In genomic region chr19:6613711-6614110, GRCh38 we compare ENCODE assay signal across 13 cellular contexts. TPM values are rescaled to one million over a fixed set of nuclear protein-coding genes. Genes with fewer than 3 reads are reported as not detected.
DNase-seq lines count a peak whose midpoint lies in the region; TF ChIP-seq lines count a peak whose summit lies in the region.
"Had no signal": no experiment of that assay in that cellular context is flagged by ENCODE, and none has a peak within 500 bp of the region (broad histone marks: within the 10 kb centered on the region; RNA-seq: fewer than 3 reads in every experiment).

No MANE protein-coding gene starts in this region.

- peaks cover 41% of the 10 kb centered on the region for H3K27me3 Mint-ChIP-seq in activated T-cell treated with anti-CD3 and anti-CD28 coated beads, Interleukin-2, amount 50 U/mL, for 24 hours
- H3K27me3 Mint-ChIP-seq in activated T-helper 1 cell treated with anti-CD3 and anti-CD28 coated beads, Interleukin-12 subunit alpha, Interleukin-12 subunit beta, Interleukin-2, Interleukin-4 antibody, amounts not matched to agents 30 ng/mL and 10 ng/mL and 1 ng/mL, durations not matched to agents 14 hours and 24 hours and 36 hours (ENCODE audit: insufficient read depth): peaks cover 25% of the 10 kb centered on the region
- H3K27me3 Mint-ChIP-seq in endothelial cell (ENCODE audit: unreplicated experiment): peaks cover 7% of the 10 kb centered on the region

- peaks cover 7% of the 10 kb centered on the region for H3K9me3 Mint-ChIP-seq in activated T-cell treated with anti-CD3 and anti-CD28 coated beads, Interleukin-2, amount 50 U/mL, for 24 hours
- peaks cover 14% of the 10 kb centered on the region for H3K9me3 Mint-ChIP-seq in activated T-helper 1 cell treated with anti-CD3 and anti-CD28 coated beads, Interleukin-12 subunit alpha, Interleukin-12 subunit beta, Interleukin-2, Interleukin-4 antibody, amounts not matched to agents 30 ng/mL and 10 ng/mL and 1 ng/mL, durations not matched to agents 14 hours and 24 hours and 36 hours
- peaks cover 32% of the 10 kb centered on the region for H3K9me3 Mint-ChIP-seq in endothelial cell (ENCODE audit: unreplicated experiment)

- TF ChIP-seq CTCF in endothelial cell (IDR thresholded peaks at IDR 0.05; ENCODE audit: unreplicated experiment): no peak

- peaks cover 45% of the 10 kb centered on the region for H3K4me1 Mint-ChIP-seq in activated T-cell treated with anti-CD3 and anti-CD28 coated beads, Interleukin-2, amount 50 U/mL, for 24 hours (ENCODE audit: low read depth)
- peaks cover 31% of the 10 kb centered on the region for H3K4me1 Mint-ChIP-seq in activated T-helper 1 cell treated with anti-CD3 and anti-CD28 coated beads, Interleukin-12 subunit alpha, Interleukin-12 subunit beta, Interleukin-2, Interleukin-4 antibody, amounts not matched to agents 30 ng/mL and 10 ng/mL and 1 ng/mL, durations not matched to agents 14 hours and 24 hours and 36 hours (ENCODE audit: low read depth)
- H3K4me1 Mint-ChIP-seq in endothelial cell (ENCODE audit: unreplicated experiment): no peaks in the 10 kb centered on the region

- intact Hi-C loops in activated T-helper 1 cell treated with anti-CD3 and anti-CD28 coated beads, Interleukin-12 subunit alpha, Interleukin-12 subunit beta, Interleukin-2, Interleukin-4 antibody, amounts not matched to agents 30 ng/mL and 10 ng/mL and 1 ng/mL, durations not matched to agents 14 hours and 24 hours and 36 hours (cut with micrococcal nuclease): loop anchor here (10.0 kb wide), 1 partner anchor 59 kb away; no protein-coding TSS in a partner anchor

- no peak overlapping the region for H3K4me3 Mint-ChIP-seq in activated T-cell treated with anti-CD3 and anti-CD28 coated beads, Interleukin-2, amount 50 U/mL, for 24 hours
- H3K4me3 Mint-ChIP-seq in activated T-helper 1 cell treated with anti-CD3 and anti-CD28 coated beads, Interleukin-12 subunit alpha, Interleukin-12 subunit beta, Interleukin-2, Interleukin-4 antibody, amounts not matched to agents 30 ng/mL and 10 ng/mL and 1 ng/mL, durations not matched to agents 14 hours and 24 hours and 36 hours: no peak overlapping the region
- no peak overlapping the region for H3K4me3 Mint-ChIP-seq in endothelial cell (ENCODE audit: unreplicated experiment)

- H3K27ac Mint-ChIP-seq in activated T-cell treated with anti-CD3 and anti-CD28 coated beads, Interleukin-2, amount 50 U/mL, for 24 hours: peak overlapping the region; percentile 37
- peak overlapping the region; percentile 49 for H3K27ac Mint-ChIP-seq in activated T-helper 1 cell treated with anti-CD3 and anti-CD28 coated beads, Interleukin-12 subunit alpha, Interleukin-12 subunit beta, Interleukin-2, Interleukin-4 antibody, amounts not matched to agents 30 ng/mL and 10 ng/mL and 1 ng/mL, durations not matched to agents 14 hours and 24 hours and 36 hours
- no peak overlapping the region for H3K27ac Mint-ChIP-seq in endothelial cell (ENCODE audit: unreplicated experiment)

- H3K36me3 Mint-ChIP-seq in activated T-cell treated with anti-CD3 and anti-CD28 coated beads, Interleukin-2, amount 50 U/mL, for 24 hours (ENCODE audit: low read depth): no peaks in the 10 kb centered on the region
- peaks cover 1% of the 10 kb centered on the region for H3K36me3 Mint-ChIP-seq in activated T-helper 1 cell treated with anti-CD3 and anti-CD28 coated beads, Interleukin-12 subunit alpha, Interleukin-12 subunit beta, Interleukin-2, Interleukin-4 antibody, amounts not matched to agents 30 ng/mL and 10 ng/mL and 1 ng/mL, durations not matched to agents 14 hours and 24 hours and 36 hours (ENCODE audit: low read depth)
- peaks cover 9% of the 10 kb centered on the region for H3K36me3 Mint-ChIP-seq in endothelial cell (ENCODE audit: low read depth, unreplicated experiment)

- DNase-seq in activated T-cell treated with anti-CD3 and anti-CD28 coated beads, Interleukin-2, amount 50 U/mL, for 24 hours: no peak
- DNase-seq in activated T-cell treated with anti-CD3 and anti-CD28 coated beads, Interleukin-2, amount 50 U/mL, for 1 hour: no peak
- DNase-seq in M059J (ENCODE audit: low read depth) (peak; percentile 72), kidney glomerular epithelial cell (lab: John Stamatoyannopoulos, UW) (peak; percentile 10), NCI-H1694 treated with DMSO at 0.1 percent for 48 hours (lab: John Stamatoyannopoulos, UW) (no peak), endothelial cell (ENCODE audit: low spot score) (no peak), AG08395 (ENCODE audit: low spot score) (no peak)
- no peak for DNase-seq in activated T-helper 1 cell treated with anti-CD3 and anti-CD28 coated beads, Interleukin-12 subunit alpha, Interleukin-12 subunit beta, Interleukin-2, Interleukin-4 antibody, amounts not matched to agents 30 ng/mL and 10 ng/mL and 1 ng/mL, durations not matched to agents 14 hours and 24 hours and 36 hours (ENCODE audit: low spot score)
- DNase-seq: amygdala; DMS79; effector memory CD4-positive, alpha-beta T cell; hypothalamus; NCI-H1436 treated with DMSO at 0.1 percent for 48 hours had no signal

RNA-seq across cellular contexts. Expression of gene CD70, which starts 22.8 kb away (rescaled TPM):
- 40.4 and 42.0 TPM in 2 replicates for total RNA-seq in M059J (2014; rRNA removed; shearing (Covaris generic))
- 55.4 and 61.6 TPM in 2 replicates for total RNA-seq in activated T-helper 1 cell treated with anti-CD3 and anti-CD28 coated beads, Interleukin-12 subunit alpha, Interleukin-12 subunit beta, Interleukin-2, Interleukin-4 antibody, amounts not matched to agents 30 ng/mL and 10 ng/mL and 1 ng/mL, durations not matched to agents 14 hours and 24 hours and 36 hours
- 0.51 TPM for total RNA-seq in endothelial cell (ENCODE audit: unreplicated experiment)

RNA-seq across cellular contexts. Expression of gene TNFSF14, which starts 56.2 kb away (rescaled TPM):
- not detected in 2 replicates for total RNA-seq in M059J (2014; rRNA removed; shearing (Covaris generic))
- total RNA-seq in activated T-helper 1 cell treated with anti-CD3 and anti-CD28 coated beads, Interleukin-12 subunit alpha, Interleukin-12 subunit beta, Interleukin-2, Interleukin-4 antibody, amounts not matched to agents 30 ng/mL and 10 ng/mL and 1 ng/mL, durations not matched to agents 14 hours and 24 hours and 36 hours: 155 TPM in 2 replicates
- total RNA-seq in endothelial cell (ENCODE audit: unreplicated experiment): not detected

Comparison
In these comparisons a context has a peak if more than half of its experiments do, and no peak if none do; other contexts are left out.
1. DNase-seq: peak in M059J (single experiment) and kidney glomerular epithelial cell (single experiment); none in activated T-cell treated with anti-CD3 and anti-CD28 coated beads, Interleukin-2, amount 50 U/mL, for 24 hours (single experiment), activated T-cell treated with anti-CD3 and anti-CD28 coated beads, Interleukin-2, amount 50 U/mL, for 1 hour (single experiment), activated T-helper 1 cell treated with anti-CD3 and anti-CD28 coated beads, Interleukin-12 subunit alpha, Interleukin-12 subunit beta, Interleukin-2, Interleukin-4 antibody, amounts not matched to agents 30 ng/mL and 10 ng/mL and 1 ng/mL, durations not matched to agents 14 hours and 24 hours and 36 hours (single experiment), NCI-H1694 treated with DMSO at 0.1 percent for 48 hours (single experiment), endothelial cell (single experiment) and AG08395 (single experiment).
2. RNA of gene CD70, which starts 22.8 kb away (total RNA-seq): 55.4 to 61.6 TPM in activated T-helper 1 cell treated with anti-CD3 and anti-CD28 coated beads, Interleukin-12 subunit alpha, Interleukin-12 subunit beta, Interleukin-2, Interleukin-4 antibody, amounts not matched to agents 30 ng/mL and 10 ng/mL and 1 ng/mL, durations not matched to agents 14 hours and 24 hours and 36 hours and 40.4 to 42.0 TPM in M059J; 0.51 TPM in endothelial cell (single experiment); every median in the first group is over 10 times any median in the second.
3. RNA of gene TNFSF14, which starts 56.2 kb away (total RNA-seq): 155 TPM in activated T-helper 1 cell treated with anti-CD3 and anti-CD28 coated beads, Interleukin-12 subunit alpha, Interleukin-12 subunit beta, Interleukin-2, Interleukin-4 antibody, amounts not matched to agents 30 ng/mL and 10 ng/mL and 1 ng/mL, durations not matched to agents 14 hours and 24 hours and 36 hours; not detected in M059J and not detected in endothelial cell (single experiment); every median in the first group is over 100 times any median in the second.